Comparison of ENCODE assay signal across 35 cellular contexts in the genomic region with DNA sequence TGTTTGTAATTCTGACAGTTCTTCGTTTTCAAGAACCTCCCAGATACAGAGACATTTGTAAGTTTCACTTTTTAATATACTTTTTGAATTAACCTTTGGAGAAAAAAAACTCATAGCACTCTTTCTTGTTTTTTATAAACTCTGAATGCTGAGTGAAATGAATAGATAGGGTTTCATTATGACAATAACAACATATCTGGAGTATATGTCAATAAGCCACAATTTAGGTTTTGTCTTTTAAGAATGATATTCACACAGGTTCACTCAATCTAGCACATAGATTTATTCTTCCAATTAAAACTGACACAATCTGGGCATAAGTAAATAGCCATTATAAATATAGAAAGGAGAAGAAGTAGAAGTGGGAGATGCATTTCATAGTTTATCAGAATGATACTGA. TPM values are rescaled to one million over a fixed set of nuclear protein-coding genes. Genes with fewer than 3 reads are reported as not detected.
"Had no signal": no experiment of that assay in that cellular context is flagged by ENCODE, and none has a peak within 500 bp of the region (broad histone marks: within the 10 kb centered on the region; RNA-seq: fewer than 3 reads in every experiment).

No MANE protein-coding gene starts in this region.

- H3K4me3 ChIP-seq: MG63 had no signal

- H3K27me3 ChIP-seq: MG63 had no signal

- H3K36me3 ChIP-seq: MG63 had no signal

- DNase-seq: Karpas-422, Kasumi-1, MG63, MM.1S, MV-4-11, NCI-H1048, NCI-H1092, NCI-H1092 treated with DMSO at 0.1 percent for 48 hours, NCI-H1105, NCI-H1105 treated with DMSO at 0.1 percent for 48 hours, NCI-H1417, NCI-H1417 treated with DMSO at 0.1 percent for 48 hours, NCI-H1436, NCI-H1436 treated with DMSO at 0.1 percent for 48 hours, NCI-H146, NCI-H1694, NCI-H1694 treated with DMSO at 0.1 percent for 48 hours, NCI-H187, NCI-H187 treated with DMSO at 0.1 percent for 48 hours, NCI-H1930, NCI-H2029, NCI-H2029 treated with DMSO at 0.1 percent for 48 hours, NCI-H2081, NCI-H2081 treated with DMSO at 0.1 percent for 48 hours, NCI-H2107, NCI-H2171, NCI-H2171 treated with DMSO at 0.1 percent for 48 hours, NCI-H2227 treated with DMSO at 0.1 percent for 48 hours, NCI-H226, NCI-H345, NCI-H446, NCI-H446 treated with DMSO at 0.1 percent for 48 hours, NCI-H510A, NCI-H510A treated with DMSO at 0.1 percent for 48 hours had no signal

- H3K9me3 ChIP-seq: MG63 had no signal

RNA-seq across cellular contexts. Expression of a gene that starts 21.7 kb away (rescaled TPM):
- total RNA-seq: NCI-H460 had no signal
